Comparison of ENCODE assay signal across 8 cellular contexts in genomic region chr7:90595341-90595800, GRCh38. TPM values are rescaled to one million over a fixed set of nuclear protein-coding genes. Genes with fewer than 3 reads are reported as not detected.
A peak's percentile ranks its signal among the peaks of the same experiment; 100 is the strongest.
DNase-seq lines count a peak whose midpoint lies in the region; ATAC-seq and TF ChIP-seq lines count a peak whose summit lies in the region.

No MANE protein-coding gene starts in this region.

- peak overlapping the region; percentile 76 for H3K4me2 ChIP-seq in GM23338

- peaks cover 34% of the 10 kb centered on the region for H3K79me2 ChIP-seq in GM23338 (replicated peaks; ENCODE audit: insufficient read depth)

- H2AFZ ChIP-seq in GM23338 = no peak overlapping the region

- no peaks in the 10 kb centered on the region for H3K9me3 Mint-ChIP-seq in CD4-positive, alpha-beta T cell
- no peaks in the 10 kb centered on the region for H3K9me3 Mint-ChIP-seq in GM23338
- H3K9me3 Mint-ChIP-seq in activated CD4-positive, alpha-beta memory T cell treated with anti-CD3 and anti-CD28 coated beads for 36 hours = no peaks in the 10 kb centered on the region
- H3K9me3 Mint-ChIP-seq in stimulated activated naive B cell treated with anti-CD40 and anti-IgM and Interleukin-4, amounts not matched to agents 10 μg/mL and 1 μg/mL and 100 μg/mL, for 72 hours = no peaks in the 10 kb centered on the region

- no peak for DNase-seq in CD4-positive, alpha-beta T cell
- peak; percentile 39 for DNase-seq in GM23338 (ENCODE audit: low spot score)
- no peak for DNase-seq in activated CD4-positive, alpha-beta memory T cell treated with anti-CD3 and anti-CD28 coated beads for 36 hours
- DNase-seq in stimulated activated naive B cell treated with anti-CD40 and anti-IgM and Interleukin-4, amounts not matched to agents 10 μg/mL and 1 μg/mL and 100 μg/mL, for 72 hours = no peak
- DNase-seq in SHP77 treated with DMSO at 0.1 percent for 48 hours (lab: John Stamatoyannopoulos, UW) = no peak

- no peak overlapping the region for H3K27ac Mint-ChIP-seq in CD4-positive, alpha-beta T cell
- H3K27ac Mint-ChIP-seq in GM23338 = peak overlapping the region; percentile 93
- H3K27ac Mint-ChIP-seq in activated CD4-positive, alpha-beta memory T cell treated with anti-CD3 and anti-CD28 coated beads for 36 hours = no peak overlapping the region
- peak overlapping the region; percentile 94 for H3K27ac Mint-ChIP-seq in stimulated activated naive B cell treated with anti-CD40 and anti-IgM and Interleukin-4, amounts not matched to agents 10 μg/mL and 1 μg/mL and 100 μg/mL, for 72 hours

- intact Hi-C loops in CD4-positive, alpha-beta T cell (cut with DNase I, micrococcal nuclease) = no loop called here
- intact Hi-C loops in activated CD4-positive, alpha-beta memory T cell treated with anti-CD3 and anti-CD28 coated beads for 36 hours (cut with micrococcal nuclease) = no loop called here

- peaks cover 24% of the 10 kb centered on the region for H3K4me1 ChIP-seq in GM23338 (ENCODE audit: insufficient read depth)
- H3K4me1 ChIP-seq in iPS-15b (ENCODE audit: control insufficient read depth, insufficient read depth, low read length) = peaks cover 5% of the 10 kb centered on the region

- no peak for ATAC-seq in CD4-positive, alpha-beta T cell (ENCODE audit: poor library complexity)
- ATAC-seq in GM23338 = no peak; the same call in 2 of the 3 replicates
- peak in 1 of 2 donors; percentile 5 for ATAC-seq in stimulated activated naive B cell treated with anti-CD40 and anti-IgM and Interleukin-4, amounts not matched to agents 10 μg/mL and 1 μg/mL and 100 μg/mL, for 72 hours (replicated peaks)
- ATAC-seq in GM18517 (IDR thresholded peaks at IDR 0.05; ENCODE audit: unreplicated experiment) = no peak
- ATAC-seq in GM21515 (IDR thresholded peaks at IDR 0.05; ENCODE audit: unreplicated experiment) = no peak

- peaks cover 21% of the 10 kb centered on the region for H3K4me1 Mint-ChIP-seq in CD4-positive, alpha-beta T cell (ENCODE audit: low read depth)
- peaks cover 42% of the 10 kb centered on the region for H3K4me1 Mint-ChIP-seq in GM23338
- H3K4me1 Mint-ChIP-seq in activated CD4-positive, alpha-beta memory T cell treated with anti-CD3 and anti-CD28 coated beads for 36 hours (ENCODE audit: low read depth) = peaks cover 15% of the 10 kb centered on the region
- peaks cover 31 to 48% of the 10 kb centered on the region in 2 donors for H3K4me1 Mint-ChIP-seq in stimulated activated naive B cell treated with anti-CD40 and anti-IgM and Interleukin-4, amounts not matched to agents 10 μg/mL and 1 μg/mL and 100 μg/mL, for 72 hours

- CTCF ChIA-PET in CD4-positive, alpha-beta T cell (lab: Charles Lee) = no interaction called here
- CTCF ChIA-PET in activated CD4-positive, alpha-beta memory T cell treated with anti-CD3 and anti-CD28 coated beads for 36 hours (lab: Charles Lee) = interaction anchor here (1.1 kb wide), 1 partner anchor 140 kb away, joined by 3 read pairs; no protein-coding TSS in a partner anchor

- no peak overlapping the region for H3K27ac ChIP-seq in CD4-positive, alpha-beta T cell (ENCODE audit: low read depth, low read length)
- peak overlapping the region; percentile 80 for H3K27ac ChIP-seq in GM23338 (ENCODE audit: low read depth)

- no peak overlapping the region for H3K9ac ChIP-seq in iPS-15b (ENCODE audit: low read depth, low read length)

- peaks cover 61% of the 10 kb centered on the region for H3K27me3 Mint-ChIP-seq in CD4-positive, alpha-beta T cell
- peaks cover 12% of the 10 kb centered on the region for H3K27me3 Mint-ChIP-seq in GM23338 (ENCODE audit: insufficient read depth, low read depth, poor library complexity)
- peaks cover 41% of the 10 kb centered on the region for H3K27me3 Mint-ChIP-seq in activated CD4-positive, alpha-beta memory T cell treated with anti-CD3 and anti-CD28 coated beads for 36 hours
- no peaks in the 10 kb centered on the region for H3K27me3 Mint-ChIP-seq in stimulated activated naive B cell treated with anti-CD40 and anti-IgM and Interleukin-4, amounts not matched to agents 10 μg/mL and 1 μg/mL and 100 μg/mL, for 72 hours

- no peaks in the 10 kb centered on the region for H4K20me1 ChIP-seq in GM23338 (replicated peaks; ENCODE audit: insufficient read depth)

- H3F3A ChIP-seq in GM23338 (replicated peaks; ENCODE audit: low read depth) = no peaks in the 10 kb centered on the region

- H3K36me3 ChIP-seq in GM23338 (ENCODE audit: insufficient read depth) (no peaks in the 10 kb centered on the region), iPS-15b (ENCODE audit: control insufficient read depth, insufficient read depth, low read length) (no peaks in the 10 kb centered on the region)

- H3K9me3 ChIP-seq in CD4-positive, alpha-beta T cell (ENCODE audit: control insufficient read depth, low read length) = no peaks in the 10 kb centered on the region
- no peaks in the 10 kb centered on the region for H3K9me3 ChIP-seq in iPS-15b (ENCODE audit: control insufficient read depth, insufficient read depth, low read length)

- POLR2A ChIA-PET in CD4-positive, alpha-beta T cell (lab: Charles Lee) = no interaction called here
- POLR2A ChIA-PET in activated CD4-positive, alpha-beta memory T cell treated with anti-CD3 and anti-CD28 coated beads for 36 hours (lab: Charles Lee) = no interaction called here

- H3K36me3 Mint-ChIP-seq in CD4-positive, alpha-beta T cell (ENCODE audit: low read depth) = no peaks in the 10 kb centered on the region
- no peaks in the 10 kb centered on the region; the same call in 1 of the 3 replicates for H3K36me3 Mint-ChIP-seq in GM23338 (ENCODE audit: low read depth)
- H3K36me3 Mint-ChIP-seq in activated CD4-positive, alpha-beta memory T cell treated with anti-CD3 and anti-CD28 coated beads for 36 hours = no peaks in the 10 kb centered on the region
- H3K36me3 Mint-ChIP-seq in stimulated activated naive B cell treated with anti-CD40 and anti-IgM and Interleukin-4, amounts not matched to agents 10 μg/mL and 1 μg/mL and 100 μg/mL, for 72 hours = peaks cover 4 to 6% of the 10 kb centered on the region in 2 donors

- no peak for TF ChIP-seq CTCF in CD4-positive, alpha-beta T cell (IDR thresholded peaks at IDR 0.05)
- no peak for TF ChIP-seq CTCF in GM23338 (conservative IDR thresholded peaks at IDR 0.05; ENCODE audit: low read depth in 2 of 2)

- peaks cover 25% of the 10 kb centered on the region for H3K27me3 ChIP-seq in CD4-positive, alpha-beta T cell (ENCODE audit: control insufficient read depth, insufficient read depth, low read length)
- H3K27me3 ChIP-seq in GM23338 (ENCODE audit: insufficient read depth) (peaks cover 12% of the 10 kb centered on the region), iPS-15b (ENCODE audit: control insufficient read depth, insufficient read depth, low read length) (peaks cover 13% of the 10 kb centered on the region)

- no peaks in the 10 kb centered on the region for H3K9me2 ChIP-seq in GM23338 (ENCODE audit: insufficient read depth)

- H3K4me3 ChIP-seq in GM23338 (peak overlapping the region; percentile 79), iPS-15b (ENCODE audit: low read depth, low read length) (peak overlapping the region; percentile 75)

- H3K4me3 Mint-ChIP-seq in CD4-positive, alpha-beta T cell = peak overlapping the region; percentile 74
- peak overlapping the region; percentile 88 for H3K4me3 Mint-ChIP-seq in GM23338
- H3K4me3 Mint-ChIP-seq in activated CD4-positive, alpha-beta memory T cell treated with anti-CD3 and anti-CD28 coated beads for 36 hours = peak overlapping the region; percentile 58
- peak overlapping the region; percentile 99 to 100 for H3K4me3 Mint-ChIP-seq in stimulated activated naive B cell treated with anti-CD40 and anti-IgM and Interleukin-4, amounts not matched to agents 10 μg/mL and 1 μg/mL and 100 μg/mL, for 72 hours

TF ChIP-seq in GM23338, 12 proteins besides CTCF, POLR2A, EP300 and RAD21 (continues in another document):
- TF ChIP-seq CREB1 (CRISPR knock-in tag; IDR thresholded peaks at IDR 0.05; ENCODE audit: low read depth) (no peak), JUNB (IDR thresholded peaks at IDR 0.05; ENCODE audit: unreplicated experiment) (no peak), STAT1 (IDR thresholded peaks at IDR 0.05; ENCODE audit: unreplicated experiment) (no peak), EZH2 (IDR thresholded peaks at IDR 0.05; ENCODE audit: low read depth, unreplicated experiment) (no peak), ZNF331 (CRISPR knock-in tag; IDR thresholded peaks at IDR 0.05; ENCODE audit: low read depth) (no peak), REST (IDR thresholded peaks at IDR 0.05; ENCODE audit: unreplicated experiment) (no peak), EZH2phosphoT487 (IDR thresholded peaks at IDR 0.05; ENCODE audit: unreplicated experiment) (no peak)

RNA-seq across cellular contexts. Expression of gene CDK14, which starts 0.8 kb away (rescaled TPM):
- total RNA-seq in CD4-positive, alpha-beta T cell = under 1 TPM; 0.45 to 0.47 TPM
- total RNA-seq in GM23338 (2014; rRNA removed; shearing (Covaris generic)) = 24.0 and 25.9 TPM in 2 replicates
- polyA plus RNA-seq in GM23338 (2016; fragmentation: Nextera tagmentation; extraction: Ambion mirVana) = 10.1 and 11.2 TPM in 2 replicates
- not detected for total RNA-seq in activated CD4-positive, alpha-beta memory T cell treated with anti-CD3 and anti-CD28 coated beads for 36 hours

Comparison
In these comparisons a context has a peak if more than half of its experiments do, and no peak if none do; other contexts are left out.
1. H3K27ac Mint-ChIP-seq: peak in GM23338 (single experiment) and stimulated activated naive B cell treated with anti-CD40 and anti-IgM and Interleukin-4, amounts not matched to agents 10 μg/mL and 1 μg/mL and 100 μg/mL, for 72 hours (single experiment); none in CD4-positive, alpha-beta T cell (single experiment) and activated CD4-positive, alpha-beta memory T cell treated with anti-CD3 and anti-CD28 coated beads for 36 hours (single experiment).
2. RNA of gene CDK14, which starts 0.8 kb away (total RNA-seq): 24.0 to 25.9 TPM in GM23338; 0.45 to 0.47 TPM in CD4-positive, alpha-beta T cell and not detected in activated CD4-positive, alpha-beta memory T cell treated with anti-CD3 and anti-CD28 coated beads for 36 hours; every median in the first group is over 10 times any median in the second.
3. Peak in every context shown above with its lines, with median percentiles within 50 percentile points of each other: H3K4me3 Mint-ChIP-seq.